ENCODE assay signal across 26 cellular contexts in the genomic region with DNA sequence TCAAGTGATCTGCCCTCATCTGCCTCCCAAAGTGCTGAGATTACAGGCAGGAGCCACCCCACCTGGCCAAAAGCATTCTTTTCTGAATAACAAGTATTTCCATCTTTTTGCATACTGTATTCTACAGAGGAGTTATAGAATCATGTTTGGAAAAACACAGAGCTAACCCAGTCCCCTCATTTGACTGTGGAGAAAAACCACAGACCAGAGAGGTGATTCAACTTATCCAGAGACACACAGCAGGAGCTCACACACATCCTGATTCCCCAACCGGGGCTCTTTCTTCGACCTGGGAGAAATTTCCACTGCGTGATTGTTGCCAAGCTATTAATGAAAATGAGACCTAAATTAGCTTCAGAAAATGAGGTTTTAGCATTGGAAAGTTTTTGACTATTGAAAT.
"Had no signal": no experiment of that assay in that cellular context is flagged by ENCODE, and none has a peak within 500 bp of the region (broad histone marks: within the 10 kb centered on the region; RNA-seq: fewer than 3 reads in every experiment).

No MANE protein-coding gene starts in this region.

- H3K9me3 ChIP-seq: esophagus muscularis mucosa, heart right ventricle, lower lobe of right lung, neutrophil, ovary, SK-N-SH, tibial nerve had no signal

- H3K9me3 Mint-ChIP-seq: nephron; stimulated activated effector memory CD8-positive, alpha-beta T cell treated with anti-CD3 and anti-CD28 coated beads, Interleukin-12 subunit alpha, Interleukin-12 subunit beta, amount 100 ng/mL, for 72 hours; T-helper 1 cell treated with Interleukin-12 subunit alpha and Interleukin-12 subunit beta and Interleukin-4 antibody, amounts not matched to agents 30 μg/mL and 1 μg/mL, for 36 hours had no signal

- FAIRE-seq: TTC549 had no signal

- H3K27me3 ChIP-seq: esophagus muscularis mucosa, heart right ventricle, neutrophil, ovary, tibial nerve had no signal

- H3K27ac ChIP-seq: esophagus muscularis mucosa, foreskin keratinocyte, heart right ventricle, lower lobe of right lung, neutrophil, ovary, tibial nerve, VCaP had no signal

- H3K27ac Mint-ChIP-seq: nephron; progenitor cell of endocrine pancreas; stimulated activated effector memory CD8-positive, alpha-beta T cell treated with anti-CD3 and anti-CD28 coated beads, Interleukin-12 subunit alpha, Interleukin-12 subunit beta, amount 100 ng/mL, for 72 hours; T-helper 1 cell treated with Interleukin-12 subunit alpha and Interleukin-12 subunit beta and Interleukin-4 antibody, amounts not matched to agents 30 μg/mL and 1 μg/mL, for 36 hours had no signal

- H3K4me3 Mint-ChIP-seq: nephron; stimulated activated effector memory CD8-positive, alpha-beta T cell treated with anti-CD3 and anti-CD28 coated beads, Interleukin-12 subunit alpha, Interleukin-12 subunit beta, amount 100 ng/mL, for 72 hours; T-helper 1 cell treated with Interleukin-12 subunit alpha and Interleukin-12 subunit beta and Interleukin-4 antibody, amounts not matched to agents 30 μg/mL and 1 μg/mL, for 36 hours had no signal

- DNase-seq: activated CD4-positive, alpha-beta T cell treated with anti-CD3 and anti-CD28 coated beads for 4 hours; activated CD4-positive, alpha-beta T cell treated with anti-CD3 and anti-CD28 coated beads, Interleukin-2, amount 50 U/mL, for 4 hours; activated gamma-delta T cell treated with Interleukin-2 at 50 U/mL for 16 hours; activated T-cell treated with anti-CD3 and anti-CD28 coated beads for 4 hours; amygdala; caudate nucleus; foreskin keratinocyte; heart right ventricle; kidney glomerular epithelial cell; lower lobe of right lung; mesenchymal stem cell; SK-N-SH; stimulated activated CD4-positive, alpha-beta T cell treated with anti-CD3 and anti-CD28 coated beads, Interleukin-4, amount 100 ng/mL, for 24 hours; SW 1271; T-helper 9 cell had no signal

- H3K4me3 ChIP-seq: esophagus muscularis mucosa, heart right ventricle, lower lobe of right lung, ovary, skin epidermis, tibial nerve had no signal

- H3K36me3 Mint-ChIP-seq: stimulated activated effector memory CD8-positive, alpha-beta T cell treated with anti-CD3 and anti-CD28 coated beads, Interleukin-12 subunit alpha, Interleukin-12 subunit beta, amount 100 ng/mL, for 72 hours had no signal

- H3K36me3 ChIP-seq: esophagus muscularis mucosa, heart right ventricle, lower lobe of right lung, neutrophil, ovary, tibial nerve had no signal
